In genomic region chr10:78944658-78945333, GRCh38 we compare ENCODE assay signal across 1 cellular context.
TF ChIP-seq lines count a peak whose summit lies in the region.

No MANE protein-coding gene starts in this region.

TF ChIP-seq in HepG2, 621 proteins besides CTCF, POLR2A, EP300 and RAD21 (continued from another document):
- TF ChIP-seq, protein P1, sequence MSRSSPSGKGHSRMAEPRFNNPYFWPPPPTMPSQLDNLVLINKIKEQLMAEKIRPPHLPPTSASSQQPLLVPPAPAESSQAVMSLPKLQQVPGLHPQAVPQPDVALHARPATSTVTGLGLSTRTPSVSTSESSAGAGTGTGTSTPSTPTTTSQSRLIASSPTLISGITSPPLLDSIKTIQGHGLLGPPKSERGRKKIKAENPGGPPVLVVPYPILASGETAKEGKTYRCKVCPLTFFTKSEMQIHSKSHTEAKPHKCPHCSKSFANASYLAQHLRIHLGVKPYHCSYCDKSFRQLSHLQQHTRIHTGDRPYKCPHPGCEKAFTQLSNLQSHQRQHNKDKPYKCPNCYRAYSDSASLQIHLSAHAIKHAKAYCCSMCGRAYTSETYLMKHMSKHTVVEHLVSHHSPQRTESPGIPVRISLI (CRISPR knock-in tag; IDR thresholded peaks at IDR 0.05; ENCODE audit: borderline replicate concordance) = no peak
- TF ChIP-seq ZNF713 (CRISPR knock-in tag; IDR thresholded peaks at IDR 0.05) (no peak), NBN (conservative IDR thresholded peaks at IDR 0.05) (no peak), ZNF749 (CRISPR knock-in tag; IDR thresholded peaks at IDR 0.05; ENCODE audit: borderline replicate concordance) (no peak), AKAP8 (CRISPR knock-in tag; IDR thresholded peaks at IDR 0.05) (no peak)
